Comparison of ENCODE assay signal across 1 cellular context in genomic region chr2:39124000-39124769, GRCh38.
A peak's percentile ranks its signal among the peaks of the same experiment; 100 is the strongest.
TF ChIP-seq lines count a peak whose summit lies in the region.

No MANE protein-coding gene starts in this region.

TF ChIP-seq in HepG2, 621 proteins besides CTCF, POLR2A, EP300 and RAD21 (continued from another document and continues in another):
- peak; percentile 85 for TF ChIP-seq PRDM15 (CRISPR knock-in tag; IDR thresholded peaks at IDR 0.05)
- TF ChIP-seq HIVEP1 (CRISPR knock-in tag; IDR thresholded peaks at IDR 0.05): peak; percentile 96
- TF ChIP-seq ARNT (IDR thresholded peaks at IDR 0.05): no peak
- TF ChIP-seq MYPOP (CRISPR knock-in tag; IDR thresholded peaks at IDR 0.05): peak; percentile 100
- TF ChIP-seq ZNF558 (CRISPR knock-in tag; IDR thresholded peaks at IDR 0.05; ENCODE audit: borderline replicate concordance): peak; percentile 89; the same call in 1 of the 2 replicates
- TF ChIP-seq AGO1 (IDR thresholded peaks at IDR 0.05; ENCODE audit: low read depth, low read length, poor library complexity, severe bottlenecking): peak; percentile 33
- peak; percentile 90 for TF ChIP-seq HMGXB3 (CRISPR knock-in tag; IDR thresholded peaks at IDR 0.05; ENCODE audit: borderline replicate concordance)
- peak; percentile 83 for TF ChIP-seq PAXIP1 (CRISPR knock-in tag; conservative IDR thresholded peaks at IDR 0.05)
- TF ChIP-seq DPF2 (CRISPR knock-in tag; IDR thresholded peaks at IDR 0.05; ENCODE audit: borderline replicate concordance, low read depth): peak; percentile 69
- TF ChIP-seq NR2F1 (CRISPR knock-in tag; IDR thresholded peaks at IDR 0.05): peak; percentile 52 to 59; a peak in 3 of 4 replicates
- TF ChIP-seq MLLT10 (CRISPR knock-in tag; IDR thresholded peaks at IDR 0.05): no peak
- TF ChIP-seq FUBP1 (CRISPR knock-in tag; IDR thresholded peaks at IDR 0.05; ENCODE audit: borderline replicate concordance): peak; percentile 88; the same call in 1 of the 2 replicates
- TF ChIP-seq ZNF598 (CRISPR knock-in tag; IDR thresholded peaks at IDR 0.05; ENCODE audit: borderline replicate concordance): peak; percentile 94
- TF ChIP-seq PREB (CRISPR knock-in tag; IDR thresholded peaks at IDR 0.05): 0 out of 2 replicates have a peak, but pooled peaks have one; percentile 66
- peak; percentile 31 for TF ChIP-seq NFAT5 (CRISPR knock-in tag; IDR thresholded peaks at IDR 0.05)
- peak; percentile 78; the same call in 1 of the 2 replicates for TF ChIP-seq ZNF124 (CRISPR knock-in tag; IDR thresholded peaks at IDR 0.05)
- TF ChIP-seq DR1 (CRISPR knock-in tag; IDR thresholded peaks at IDR 0.05): peak; percentile 76; the same call in 1 of the 2 replicates
- TF ChIP-seq CAMTA2 (CRISPR knock-in tag; IDR thresholded peaks at IDR 0.05; ENCODE audit: borderline replicate concordance): peak; percentile 26
- no peak; the same call in 1 of the 2 replicates for TF ChIP-seq ZBTB49 (CRISPR knock-in tag; IDR thresholded peaks at IDR 0.05; ENCODE audit: borderline replicate concordance)
- TF ChIP-seq ZMAT3 (CRISPR knock-in tag; conservative IDR thresholded peaks at IDR 0.05): peak; percentile 80; the same call in 1 of the 2 replicates
- TF ChIP-seq MIER2 (CRISPR knock-in tag; IDR thresholded peaks at IDR 0.05): peak; percentile 73; the same call in 1 of the 2 replicates
